26 cellular contexts compared by ENCODE assay signal in genomic region chr14:35631071-35631805, GRCh38.
DNase-seq lines count a peak whose midpoint lies in the region; FAIRE-seq and TF ChIP-seq lines count a peak whose summit lies in the region.
"Had no signal": no experiment of that assay in that cellular context is flagged by ENCODE, and none has a peak within 500 bp of the region (broad histone marks: within the 10 kb centered on the region; RNA-seq: fewer than 3 reads in every experiment).

No MANE protein-coding gene starts in this region.

- H3K36me3 ChIP-seq in WERI-Rb-1 (peaks cover 3% of the 10 kb centered on the region; the same call in 1 of the 2 replicates), thyroid gland (peaks cover 9 to 14% of the 10 kb centered on the region in 2 donors)

- H3K4me1 ChIP-seq in thyroid gland: no peaks in the 10 kb centered on the region
- H3K4me1 ChIP-seq: pancreas, right atrium auricular region, tibial nerve had no signal

- no peaks in the 10 kb centered on the region for H3K27me3 Mint-ChIP-seq in activated naive CD4-positive, alpha-beta T cell treated with anti-CD3 and anti-CD28 coated beads, Interleukin-2, amount 10 ng/mL, durations not matched to agents 7 days and 5 days
- H3K27me3 Mint-ChIP-seq: activated CD4-positive, alpha-beta T cell treated with anti-CD3 and anti-CD28 coated beads for 36 hours; activated CD8-positive, alpha-beta T cell treated with anti-CD3 and anti-CD28 coated beads for 36 hours; B cell had no signal

- H3K27me3 ChIP-seq in WERI-Rb-1 (ENCODE audit: insufficient read depth, low read depth, severe bottlenecking) (no peaks in the 10 kb centered on the region), thyroid gland (no peaks in the 10 kb centered on the region)
- H3K27me3 ChIP-seq: pancreas, right atrium auricular region, stomach, tibial nerve had no signal

- H3K36me3 Mint-ChIP-seq in activated naive CD4-positive, alpha-beta T cell treated with anti-CD3 and anti-CD28 coated beads, Interleukin-2, amount 10 ng/mL, durations not matched to agents 7 days and 5 days: peaks cover 12% of the 10 kb centered on the region

- H3K27ac Mint-ChIP-seq in activated naive CD4-positive, alpha-beta T cell treated with anti-CD3 and anti-CD28 coated beads, Interleukin-2, amount 10 ng/mL, durations not matched to agents 7 days and 5 days: no peak overlapping the region
- H3K27ac Mint-ChIP-seq: activated CD4-positive, alpha-beta T cell treated with anti-CD3 and anti-CD28 coated beads for 36 hours; activated CD8-positive, alpha-beta T cell treated with anti-CD3 and anti-CD28 coated beads for 36 hours; activated T-helper 1 cell treated with anti-CD3 and anti-CD28 coated beads, Interleukin-12 subunit alpha, Interleukin-12 subunit beta, Interleukin-2, Interleukin-4 antibody, amounts not matched to agents 30 ng/mL and 10 ng/mL and 1 ng/mL, durations not matched to agents 14 hours and 24 hours and 36 hours; B cell; CD8-positive, alpha-beta T cell; immature natural killer cell had no signal

- H3K9me3 Mint-ChIP-seq in activated naive CD4-positive, alpha-beta T cell treated with anti-CD3 and anti-CD28 coated beads, Interleukin-2, amount 10 ng/mL, durations not matched to agents 7 days and 5 days: no peaks in the 10 kb centered on the region
- H3K9me3 Mint-ChIP-seq: activated CD8-positive, alpha-beta T cell treated with anti-CD3 and anti-CD28 coated beads for 36 hours; activated T-helper 1 cell treated with anti-CD3 and anti-CD28 coated beads, Interleukin-12 subunit alpha, Interleukin-12 subunit beta, Interleukin-2, Interleukin-4 antibody, amounts not matched to agents 30 ng/mL and 10 ng/mL and 1 ng/mL, durations not matched to agents 14 hours and 24 hours and 36 hours; CD8-positive, alpha-beta T cell had no signal

- no peaks in the 10 kb centered on the region for H3K9me3 ChIP-seq in WERI-Rb-1 (ENCODE audit: severe bottlenecking)
- no peaks in the 10 kb centered on the region for H3K9me3 ChIP-seq in thyroid gland
- H3K9me3 ChIP-seq: pancreas, right atrium auricular region, stomach, tibial nerve had no signal

- H3K4me3 ChIP-seq in WERI-Rb-1 (ENCODE audit: low read depth, low read length) (no peak overlapping the region), thyroid gland (replicated peaks in 1 of 3) (no peak overlapping the region)
- H3K4me3 ChIP-seq: pancreas, right atrium auricular region, stomach, tibial nerve had no signal

- intact Hi-C loops in thyroid gland (cut with DNase I): no loop called here

- no peak for DNase-seq in WERI-Rb-1
- DNase-seq in frontal cortex (ENCODE audit: low spot score in 2 of 2): no peak
- DNase-seq in activated naive CD4-positive, alpha-beta T cell treated with anti-CD3 and anti-CD28 coated beads, Interleukin-2, amount 10 ng/mL, durations not matched to agents 7 days and 5 days: no peak
- no peak for DNase-seq in HT-29 (ENCODE audit: low spot score)
- no peak for DNase-seq in thyroid gland
- no peak for DNase-seq in activated CD4-positive, CD25-positive, alpha-beta regulatory T cell treated with anti-CD3 and anti-CD28 coated beads, Interleukin-2, amount 50 U/mL, for 72 hours
- DNase-seq: ACHN; activated CD4-positive, alpha-beta T cell treated with anti-CD3 and anti-CD28 coated beads for 36 hours; activated CD8-positive, alpha-beta memory T cell treated with anti-CD3 and anti-CD28 coated beads, Interleukin-2, amount 50 U/mL, for 48 hours; activated CD8-positive, alpha-beta T cell treated with anti-CD3 and anti-CD28 coated beads for 36 hours; activated naive CD4-positive, alpha-beta T cell treated with anti-CD3 and anti-CD28 coated beads, Interleukin-2, amount 50 U/mL, for 16 hours; amygdala; CD8-positive, alpha-beta T cell; immature natural killer cell; Kasumi-1; mesenchymal stem cell; pancreas; stomach; T-helper 2 cell had no signal

- 95 to 98% methylated on average over 2 of the region's 2 CpGs for WGBS in thyroid gland, 2 donors

- no peak for TF ChIP-seq POLR2A in thyroid gland (IDR thresholded peaks at IDR 0.05)

- H3K4me1 Mint-ChIP-seq in activated naive CD4-positive, alpha-beta T cell treated with anti-CD3 and anti-CD28 coated beads, Interleukin-2, amount 10 ng/mL, durations not matched to agents 7 days and 5 days: no peaks in the 10 kb centered on the region
- H3K4me1 Mint-ChIP-seq: immature natural killer cell had no signal

- H3K4me3 Mint-ChIP-seq in activated naive CD4-positive, alpha-beta T cell treated with anti-CD3 and anti-CD28 coated beads, Interleukin-2, amount 10 ng/mL, durations not matched to agents 7 days and 5 days: no peak overlapping the region
- H3K4me3 Mint-ChIP-seq: activated CD4-positive, alpha-beta T cell treated with anti-CD3 and anti-CD28 coated beads for 36 hours; activated CD8-positive, alpha-beta T cell treated with anti-CD3 and anti-CD28 coated beads for 36 hours; activated T-helper 1 cell treated with anti-CD3 and anti-CD28 coated beads, Interleukin-12 subunit alpha, Interleukin-12 subunit beta, Interleukin-2, Interleukin-4 antibody, amounts not matched to agents 30 ng/mL and 10 ng/mL and 1 ng/mL, durations not matched to agents 14 hours and 24 hours and 36 hours; B cell; CD8-positive, alpha-beta T cell; immature natural killer cell had no signal

- TF ChIP-seq CTCF in WERI-Rb-1 (IDR thresholded peaks at IDR 0.05; ENCODE audit: low read depth, low read length) (no peak), thyroid gland (IDR thresholded peaks at IDR 0.05) (no peak)

- peak; percentile 65 for FAIRE-seq in A204.1 (lab: Jason Lieb, UNC)
- peak; percentile 68 for FAIRE-seq in G401.6 (lab: Jason Lieb, UNC)
- peak; percentile 51 for FAIRE-seq in frontal cortex (lab: Jason Lieb, UNC)
- FAIRE-seq: GM12892, pancreas had no signal

- peak overlapping the region; percentile 24 for H3K27ac ChIP-seq in WERI-Rb-1
- H3K27ac ChIP-seq in thyroid gland: no peak overlapping the region
- H3K27ac ChIP-seq: pancreas, right atrium auricular region, stomach, tibial nerve had no signal

- CTCF ChIA-PET in activated naive CD4-positive, alpha-beta T cell treated with anti-CD3 and anti-CD28 coated beads, Interleukin-2, amount 10 ng/mL, durations not matched to agents 7 days and 5 days (lab: Charles Lee): interaction anchor here (0.6 kb wide), 1 partner anchor 24 kb away, joined by 3 read pairs; no protein-coding TSS in a partner anchor
